In the genomic region with DNA sequence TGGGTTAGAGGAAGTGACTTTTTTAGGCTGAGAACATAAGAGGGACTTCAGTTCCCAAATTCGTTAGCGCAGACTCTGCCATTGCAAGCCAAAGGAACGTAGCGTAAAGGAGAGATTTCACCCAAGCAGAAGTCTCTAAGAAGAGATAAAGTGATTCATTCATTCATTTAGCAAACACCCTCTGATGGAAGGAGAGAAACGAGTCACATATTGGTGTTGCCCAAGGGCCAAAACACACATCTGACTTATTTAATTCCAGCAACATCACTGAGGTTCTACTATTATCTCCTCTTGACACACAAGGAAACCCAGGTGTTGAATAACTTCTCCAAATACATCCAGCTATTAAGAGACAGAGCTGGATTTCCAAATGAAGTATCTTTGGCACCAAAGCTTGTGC, we compare ENCODE assay signal across 19 cellular contexts.
"Had no signal": no experiment of that assay in that cellular context is flagged by ENCODE, and none has a peak within 500 bp of the region (broad histone marks: within the 10 kb centered on the region; RNA-seq: fewer than 3 reads in every experiment).

No MANE protein-coding gene starts in this region.

- H3K4me1 Mint-ChIP-seq: endodermal cell; naive thymus-derived CD8-positive, alpha-beta T cell; nephron progenitor cell had no signal

- H3K4me3 Mint-ChIP-seq: dendritic cell treated with granulocyte-macrophage colony-stimulating factor and Interleukin-4, amounts not matched to agents 40 ng/mL and 50 ng/mL, for 4 days; endodermal cell; naive thymus-derived CD8-positive, alpha-beta T cell; nephron progenitor cell; stimulated activated naive B cell treated with anti-CD40 and anti-IgM and Interleukin-4, amounts not matched to agents 10 μg/mL and 1 μg/mL and 100 μg/mL, for 72 hours had no signal

- DNase-seq: effector CD8-positive, alpha-beta T cell; endodermal cell; foreskin fibroblast; gastrocnemius medialis; head of caudate nucleus; left ventricle myocardium superior; lower lobe of right lung; naive thymus-derived CD8-positive, alpha-beta T cell; nephron progenitor cell; nucleus accumbens; sigmoid colon; stimulated activated CD4-positive, alpha-beta T cell treated with anti-CD3 and anti-CD28 coated beads, Interleukin-2, amount 100 ng/mL, for 24 hours; stimulated activated CD4-positive, alpha-beta T cell treated with anti-CD3 and anti-CD28 coated beads, Interleukin-4, amount 100 ng/mL, for 24 hours; stimulated activated naive B cell treated with anti-CD40 and anti-IgM and Interleukin-4, amounts not matched to agents 10 μg/mL and 1 μg/mL and 100 μg/mL, for 72 hours; stomach; thyroid gland; trophoblast cell had no signal

- H3K27me3 Mint-ChIP-seq: dendritic cell treated with granulocyte-macrophage colony-stimulating factor and Interleukin-4, amounts not matched to agents 40 ng/mL and 50 ng/mL, for 4 days; naive thymus-derived CD8-positive, alpha-beta T cell; stimulated activated naive B cell treated with anti-CD40 and anti-IgM and Interleukin-4, amounts not matched to agents 10 μg/mL and 1 μg/mL and 100 μg/mL, for 72 hours had no signal

- ATAC-seq: esophagus mucosa; gastrocnemius medialis; left ventricle myocardium superior; lower lobe of right lung; naive thymus-derived CD8-positive, alpha-beta T cell; stimulated activated naive B cell treated with anti-CD40 and anti-IgM and Interleukin-4, amounts not matched to agents 10 μg/mL and 1 μg/mL and 100 μg/mL, for 72 hours had no signal

- H3K9me3 Mint-ChIP-seq: dendritic cell treated with granulocyte-macrophage colony-stimulating factor and Interleukin-4, amounts not matched to agents 40 ng/mL and 50 ng/mL, for 4 days; endodermal cell; naive thymus-derived CD8-positive, alpha-beta T cell; nephron progenitor cell; stimulated activated naive B cell treated with anti-CD40 and anti-IgM and Interleukin-4, amounts not matched to agents 10 μg/mL and 1 μg/mL and 100 μg/mL, for 72 hours had no signal

- H3K27ac Mint-ChIP-seq: dendritic cell treated with granulocyte-macrophage colony-stimulating factor and Interleukin-4, amounts not matched to agents 40 ng/mL and 50 ng/mL, for 4 days; endodermal cell; naive thymus-derived CD8-positive, alpha-beta T cell; nephron progenitor cell had no signal
